In the genomic region with DNA sequence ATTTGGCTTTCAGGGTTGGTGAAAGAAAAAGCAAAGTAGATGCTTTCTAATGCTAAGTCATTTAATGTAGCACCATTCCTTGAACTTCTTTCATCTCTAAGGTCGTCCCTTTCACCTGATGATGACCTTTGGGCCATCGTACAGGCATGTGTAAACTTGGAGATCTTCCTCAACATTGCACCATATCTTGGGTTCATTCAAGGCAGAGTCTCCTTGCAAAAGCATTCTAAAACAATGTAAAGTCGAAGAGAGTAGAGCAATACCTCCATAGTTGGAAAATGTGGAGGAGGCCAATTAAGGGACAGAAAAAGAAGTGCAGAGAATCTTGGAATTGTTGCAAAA, we compare ENCODE assay signal across 8 cellular contexts. TPM values are rescaled to one million over a fixed set of nuclear protein-coding genes. Genes with fewer than 3 reads are reported as not detected.
A peak's percentile ranks its signal among the peaks of the same experiment; 100 is the strongest.
DNase-seq lines count a peak whose midpoint lies in the region; ATAC-seq and TF ChIP-seq lines count a peak whose summit lies in the region.

No MANE protein-coding gene starts in this region.

- H3K27me3 ChIP-seq in cardiac muscle cell (no peaks in the 10 kb centered on the region), breast epithelium (no peaks in the 10 kb centered on the region), mesenchymal stem cell (ENCODE audit: control insufficient read depth in 1 of 2, insufficient read depth in 1 of 2, low read length in 2 of 2) (no peaks in the 10 kb centered on the region), uterus (no peaks in the 10 kb centered on the region)

- H2BK5ac ChIP-seq in mesenchymal stem cell (ENCODE audit: low read depth, low read length, poor library complexity, severe bottlenecking) = no peak overlapping the region

- H3K4ac ChIP-seq in mesenchymal stem cell (ENCODE audit: low read depth in 1 of 2, low read length in 2 of 2) = peak overlapping the region; percentile 88 to 99

- no peak overlapping the region for H2BK12ac ChIP-seq in mesenchymal stem cell (ENCODE audit: low read length in 2 of 2)

- H3K4me2 ChIP-seq in mesenchymal stem cell (ENCODE audit: low read length, poor library complexity, severe bottlenecking) = peak overlapping the region; percentile 55

- ATAC-seq in left ventricle myocardium superior (no peak), HG03135 (IDR thresholded peaks at IDR 0.05; ENCODE audit: unreplicated experiment) (no peak)

- no peaks in the 10 kb centered on the region for H3K9me3 ChIP-seq in cardiac muscle cell (ENCODE audit: low read depth)
- H3K9me3 ChIP-seq in breast epithelium = no peaks in the 10 kb centered on the region
- H3K9me3 ChIP-seq in mesenchymal stem cell (ENCODE audit: control insufficient read depth, low read length) = no peaks in the 10 kb centered on the region
- no peaks in the 10 kb centered on the region for H3K9me3 ChIP-seq in uterus

- peak overlapping the region; percentile 97 for H3K9ac ChIP-seq in mesenchymal stem cell (ENCODE audit: low read length)

- H2AK5ac ChIP-seq in mesenchymal stem cell (ENCODE audit: low read length, severe bottlenecking) = peak overlapping the region; percentile 74

- peaks cover 6% of the 10 kb centered on the region for H3K79me1 ChIP-seq in mesenchymal stem cell (replicated peaks; ENCODE audit: low read length, poor library complexity, severe bottlenecking)

- no peak overlapping the region for H2AFZ ChIP-seq in mesenchymal stem cell (ENCODE audit: low read depth, low read length)

- H3K14ac ChIP-seq in mesenchymal stem cell (ENCODE audit: low read length in 2 of 2) = no peak overlapping the region

- no peak overlapping the region for H3K23ac ChIP-seq in mesenchymal stem cell (ENCODE audit: low read length in 2 of 2)

- no peak overlapping the region for H3K18ac ChIP-seq in mesenchymal stem cell (ENCODE audit: low read depth in 1 of 2, low read length in 2 of 2)

- intact Hi-C loops in left ventricle myocardium superior (cut with micrococcal nuclease) = no loop called here
- intact Hi-C loops in breast epithelium (cut with DNase I; ENCODE audit: low total_unique reads) = loop anchor here (5.0 kb wide), 1 partner anchor 97 kb away; a partner anchor contains a TSS
- intact Hi-C loops in uterus (cut with DNase I; ENCODE audit: low total_unique reads) = loop anchor here (5.0 kb wide), 1 partner anchor 97 kb away; a partner anchor contains a TSS

- H3K36me3 ChIP-seq in cardiac muscle cell (no peaks in the 10 kb centered on the region), breast epithelium (no peaks in the 10 kb centered on the region), mesenchymal stem cell (ENCODE audit: control insufficient read depth in 1 of 2, insufficient read depth in 2 of 2, low read depth in 1 of 2, low read length in 2 of 2) (peaks cover 9 to 31% of the 10 kb centered on the region in 2 experiments), uterus (no peaks in the 10 kb centered on the region)

- no peak for DNase-seq in cardiac muscle cell (ENCODE audit: low read depth in 1 of 2, low spot score in 1 of 2)
- DNase-seq in left ventricle myocardium superior = no peak
- no peak for DNase-seq in breast epithelium (ENCODE audit: low spot score in 2 of 2)
- DNase-seq in mesenchymal stem cell = no peak
- no peak for DNase-seq in uterus
- DNase-seq in cerebellar cortex (ENCODE audit: low spot score) = no peak
- DNase-seq in NCI-H345 (lab: John Stamatoyannopoulos, UW) = no peak

- no peak for TF ChIP-seq CTCF in cardiac muscle cell (IDR thresholded peaks at IDR 0.05; ENCODE audit: low read depth, low read length)
- TF ChIP-seq CTCF in breast epithelium (IDR thresholded peaks at IDR 0.05) = no peak
- no peak for TF ChIP-seq CTCF in uterus (IDR thresholded peaks at IDR 0.05)

- WGBS in mesenchymal stem cell = 55% methylated on average over 3 of the region's 3 CpGs

- peak overlapping the region; percentile 76 for H3K4me3 ChIP-seq in cardiac muscle cell
- H3K4me3 ChIP-seq in breast epithelium = peak overlapping the region; percentile 65 to 97 (median 72)
- H3K4me3 ChIP-seq in mesenchymal stem cell (ENCODE audit: insufficient read depth in 1 of 2, low read depth in 1 of 2, low read length in 2 of 2) = peak overlapping the region in 1 of 2 experiments; percentile 91
- H3K4me3 ChIP-seq in uterus = peak overlapping the region; percentile 78 to 92

- H3K4me1 ChIP-seq in cardiac muscle cell (ENCODE audit: low read depth) (peaks cover 4% of the 10 kb centered on the region), breast epithelium (no peaks in the 10 kb centered on the region), mesenchymal stem cell (ENCODE audit: control insufficient read depth, insufficient read depth, low read depth, low read length) (no peaks in the 10 kb centered on the region), uterus (no peaks in the 10 kb centered on the region)

- H3K27ac ChIP-seq in cardiac muscle cell (peak overlapping the region; percentile 97), breast epithelium (peak overlapping the region; percentile 95 to 96), mesenchymal stem cell (ENCODE audit: low read length, poor library complexity, severe bottlenecking) (no peak overlapping the region), uterus (peak overlapping the region; percentile 89 to 90)

- H4K91ac ChIP-seq in mesenchymal stem cell (ENCODE audit: low read length) = no peak overlapping the region

- peak overlapping the region; percentile 97 for H4K8ac ChIP-seq in mesenchymal stem cell (ENCODE audit: low read length)

- H2BK15ac ChIP-seq in mesenchymal stem cell (ENCODE audit: low read depth, poor library complexity, severe bottlenecking) = no peak overlapping the region

- TF ChIP-seq POLR2A in breast epithelium (IDR thresholded peaks at IDR 0.05) = no peak
- TF ChIP-seq POLR2A in uterus (IDR thresholded peaks at IDR 0.05) = no peak

- H2BK120ac ChIP-seq in mesenchymal stem cell (ENCODE audit: low read depth, low read length) = peak overlapping the region; percentile 42

RNA-seq across cellular contexts. Expression of a gene that starts 48.8 kb away (rescaled TPM):
- total RNA-seq in cardiac muscle cell (14.1 and 16.2 TPM in 2 replicates), left ventricle myocardium superior (5.3 TPM), breast epithelium (10 to 100 TPM in 1 of 3 donors, 1 to 10 TPM in 2; 9.4 to 12.8 (median 9.6) TPM), uterus (10 to 100 TPM in 3 of 4 donors, 1 to 10 TPM in 1; 6.5 to 24.5 (median 19.5) TPM)
- 18.7 and 19.2 TPM in 2 replicates for polyA plus RNA-seq in cardiac muscle cell
- polyA plus RNA-seq in mesenchymal stem cell (2013, experiment 1 of 2) = 13.6 TPM
- 13.3 TPM for polyA plus RNA-seq in mesenchymal stem cell (2013, experiment 2 of 2)
